ENCODE assay signal across 1 cellular context in genomic region chr2:234422242-234422641, GRCh38.
TF ChIP-seq lines count a peak whose summit lies in the region.

No MANE protein-coding gene starts in this region.

TF ChIP-seq in GM23338, 12 proteins besides CTCF, POLR2A, EP300 and RAD21:
- TF ChIP-seq ZNF462 (CRISPR knock-in tag; IDR thresholded peaks at IDR 0.05), result no peak
- no peak for TF ChIP-seq EZH2phosphoT487 (IDR thresholded peaks at IDR 0.05; ENCODE audit: unreplicated experiment)
- TF ChIP-seq ZNF114 (CRISPR knock-in tag; IDR thresholded peaks at IDR 0.05), result no peak
- no peak for TF ChIP-seq EZH2 (IDR thresholded peaks at IDR 0.05; ENCODE audit: low read depth, unreplicated experiment)
- no peak for TF ChIP-seq POLR2AphosphoS5 (IDR thresholded peaks at IDR 0.05; ENCODE audit: low read depth)
- TF ChIP-seq NANOG (IDR thresholded peaks at IDR 0.05; ENCODE audit: borderline replicate concordance), result no peak
- TF ChIP-seq STAT1 (IDR thresholded peaks at IDR 0.05; ENCODE audit: unreplicated experiment), result no peak
- no peak for TF ChIP-seq ETS1 (IDR thresholded peaks at IDR 0.05)
- TF ChIP-seq REST (IDR thresholded peaks at IDR 0.05; ENCODE audit: unreplicated experiment), result no peak
- TF ChIP-seq ZNF331 (CRISPR knock-in tag; IDR thresholded peaks at IDR 0.05; ENCODE audit: low read depth), result no peak
- TF ChIP-seq CREB1 (CRISPR knock-in tag; IDR thresholded peaks at IDR 0.05; ENCODE audit: low read depth), result no peak
- TF ChIP-seq JUNB (IDR thresholded peaks at IDR 0.05; ENCODE audit: unreplicated experiment), result no peak
